In genomic region chr17:80099291-80100034, GRCh38 we compare ENCODE assay signal across 2 cellular contexts.
TF ChIP-seq lines count a peak whose summit lies in the region.

No MANE protein-coding gene starts in this region.

TF ChIP-seq in A549, 52 proteins besides CTCF, POLR2A, EP300 and RAD21:
- TF ChIP-seq MAFK (IDR thresholded peaks at IDR 0.05; ENCODE audit: partially characterized antibody): peak; percentile 65
- TF ChIP-seq JUNB (IDR thresholded peaks at IDR 0.05): no peak

TF ChIP-seq in GM12878, 131 proteins besides CTCF, POLR2A, EP300 and RAD21:
- no peak for TF ChIP-seq CBFB (IDR thresholded peaks at IDR 0.05; ENCODE audit: low read depth)
- no peak for TF ChIP-seq FOXM1 (IDR thresholded peaks at IDR 0.05; ENCODE audit: low read depth, low read length)
- TF ChIP-seq NFIC (IDR thresholded peaks at IDR 0.05; ENCODE audit: low read depth, low read length): no peak
- TF ChIP-seq SMC3 (IDR thresholded peaks at IDR 0.05; ENCODE audit: borderline replicate concordance, low read length): no peak
- no peak for TF ChIP-seq ATF7 (IDR thresholded peaks at IDR 0.05; ENCODE audit: low read depth)
- no peak for TF ChIP-seq ZSCAN29 (IDR thresholded peaks at IDR 0.05)
- TF ChIP-seq E2F4 (IDR thresholded peaks at IDR 0.05; ENCODE audit: low read depth, low read length): no peak
- no peak for TF ChIP-seq REST (IDR thresholded peaks at IDR 0.05; ENCODE audit: low read depth, low read length)
- no peak for TF ChIP-seq MTA3 (IDR thresholded peaks at IDR 0.05; ENCODE audit: borderline replicate concordance, low read length)
- no peak for TF ChIP-seq CHD2 (IDR thresholded peaks at IDR 0.05; ENCODE audit: borderline replicate concordance, low read depth, low read length)
- TF ChIP-seq PBX3 (IDR thresholded peaks at IDR 0.05; ENCODE audit: insufficient replicate concordance, low read depth, low read length): no peak
- TF ChIP-seq DPF2 (IDR thresholded peaks at IDR 0.05): no peak
